9 cellular contexts compared by ENCODE assay signal in genomic region chr2:70144443-70145167, GRCh38. TPM values are rescaled to one million over a fixed set of nuclear protein-coding genes. Genes with fewer than 3 reads are reported as not detected.
A peak's percentile ranks its signal among the peaks of the same experiment; 100 is the strongest.
DNase-seq lines count a peak whose midpoint lies in the region; ATAC-seq, FAIRE-seq and TF ChIP-seq lines count a peak whose summit lies in the region.
"Had no signal": no experiment of that assay in that cellular context is flagged by ENCODE, and none has a peak within 500 bp of the region (broad histone marks: within the 10 kb centered on the region; RNA-seq: fewer than 3 reads in every experiment).

No MANE protein-coding gene starts in this region.

- POLR2A ChIA-PET in activated CD4-positive, alpha-beta T cell treated with anti-CD3 and anti-CD28 coated beads for 36 hours (lab: Charles Lee): interaction anchor here (0.6 to 1.7 kb wide), 5 partner anchors 46 to 230 kb away, joined by 3 to 5 read pairs (median 3); partner anchors contain the start of genes C2orf42, MXD1 and SNRPG

- H3F3A ChIP-seq in OCI-LY1 (ENCODE audit: insufficient read depth, low read length): no peaks in the 10 kb centered on the region

- H3K36me3 ChIP-seq in OCI-LY1 (ENCODE audit: insufficient read depth, low read length) (peaks cover 5% of the 10 kb centered on the region), neutrophil (peaks cover 6% of the 10 kb centered on the region), kidney (ENCODE audit: control insufficient read depth in 1 of 2, insufficient read depth in 2 of 2, low read length in 2 of 2) (no peaks in the 10 kb centered on the region)

- no peaks in the 10 kb centered on the region for H3K27me3 Mint-ChIP-seq in activated CD4-positive, alpha-beta T cell treated with anti-CD3 and anti-CD28 coated beads for 36 hours
- H3K27me3 Mint-ChIP-seq in brain: peaks cover 5% of the 10 kb centered on the region

- DNase-seq in activated CD4-positive, alpha-beta T cell treated with anti-CD3 and anti-CD28 coated beads for 36 hours: peak; percentile 23
- no peak for DNase-seq in activated CD4-positive, alpha-beta T cell treated with anti-CD3 and anti-CD28 coated beads, Interleukin-2, amount 50 U/mL, for 4 hours
- DNase-seq in SW 1271 (lab: John Stamatoyannopoulos, UW) (no peak), NCI-H748 (lab: John Stamatoyannopoulos, UW; ENCODE audit: unreplicated experiment) (no peak), kidney (no peak)

- intact Hi-C loops in activated CD4-positive, alpha-beta T cell treated with anti-CD3 and anti-CD28 coated beads for 36 hours (cut with DNase I, micrococcal nuclease): loop anchor here in 1 of 2 experiments (5.0 to 10.0 kb wide), 2 partner anchors 148 to 400 kb away; partner anchors contain the start of genes ANXA4 and SNRPG
- intact Hi-C loops in kidney (cut with DNase I): loop anchor here (10.0 kb wide), 1 partner anchor 240 kb away; no protein-coding TSS in a partner anchor

- H3K36me3 Mint-ChIP-seq in activated CD4-positive, alpha-beta T cell treated with anti-CD3 and anti-CD28 coated beads for 36 hours (ENCODE audit: low read depth): peaks cover 27% of the 10 kb centered on the region
- peaks cover 11% of the 10 kb centered on the region for H3K36me3 Mint-ChIP-seq in brain

- no peaks in the 10 kb centered on the region for H3K9me3 ChIP-seq in OCI-LY1 (ENCODE audit: low read length)
- H3K9me3 ChIP-seq in neutrophil: no peaks in the 10 kb centered on the region
- H3K9me3 ChIP-seq in kidney (ENCODE audit: control insufficient read depth in 1 of 2, low read length in 2 of 2): no peaks in the 10 kb centered on the region
- H3K9me3 ChIP-seq: SJSA1 had no signal

- no peaks in the 10 kb centered on the region for H4K20me1 ChIP-seq in OCI-LY1 (ENCODE audit: insufficient read depth, low read length)

- no peak overlapping the region for H3K27ac ChIP-seq in OCI-LY1 (ENCODE audit: low read depth, low read length, poor library complexity, severe bottlenecking)
- H3K27ac ChIP-seq in neutrophil: peak overlapping the region; percentile 100
- no peak overlapping the region for H3K27ac ChIP-seq in kidney (ENCODE audit: low read depth in 2 of 2, low read length in 2 of 2)
- H3K27ac ChIP-seq: SJSA1 had no signal

- no peak overlapping the region for H3K4me3 Mint-ChIP-seq in activated CD4-positive, alpha-beta T cell treated with anti-CD3 and anti-CD28 coated beads for 36 hours
- peak overlapping the region in 3 of 5 experiments; percentile 17 to 47 (median 35) for H3K4me3 Mint-ChIP-seq in brain

- no peaks in the 10 kb centered on the region for H3K9me2 ChIP-seq in OCI-LY1 (ENCODE audit: low read depth, low read length)

- no peak for FAIRE-seq in kidney (lab: Jason Lieb, UNC)

- peak overlapping the region; percentile 100 for H3K27ac Mint-ChIP-seq in activated CD4-positive, alpha-beta T cell treated with anti-CD3 and anti-CD28 coated beads for 36 hours
- peak overlapping the region; percentile 44 to 98 (median 70) for H3K27ac Mint-ChIP-seq in brain

- peak; percentile 42; the same call in 1 of the 2 replicates for TF ChIP-seq CTCF in OCI-LY1 (IDR thresholded peaks at IDR 0.05; ENCODE audit: low read length)
- no peak for TF ChIP-seq CTCF in brain (conservative IDR thresholded peaks at IDR 0.05)
- no peak for TF ChIP-seq CTCF in neutrophil (IDR thresholded peaks at IDR 0.05)
- TF ChIP-seq CTCF in kidney (IDR thresholded peaks at IDR 0.05; ENCODE audit: borderline replicate concordance, extremely low read depth, insufficient read depth): no peak

- ATAC-seq in activated CD4-positive, alpha-beta T cell treated with anti-CD3 and anti-CD28 coated beads for 36 hours: no peak

- H3K4me3 ChIP-seq in OCI-LY1 (ENCODE audit: low read depth, low read length, poor library complexity, severe bottlenecking): no peak overlapping the region
- no peak overlapping the region for H3K4me3 ChIP-seq in neutrophil (ENCODE audit: low read depth in 1 of 2, low read length in 1 of 2)
- no peak overlapping the region for H3K4me3 ChIP-seq in kidney (ENCODE audit: low read length in 2 of 2)
- H3K4me3 ChIP-seq: SJSA1 had no signal

- no peak overlapping the region for H2AFZ ChIP-seq in OCI-LY1 (ENCODE audit: low read length)

- H3K9me3 Mint-ChIP-seq in activated CD4-positive, alpha-beta T cell treated with anti-CD3 and anti-CD28 coated beads for 36 hours (ENCODE audit: low read depth): no peaks in the 10 kb centered on the region
- H3K9me3 Mint-ChIP-seq in brain: peaks cover 0 to 6% (median 0%) of the 10 kb centered on the region in 5 experiments

- H3K27me3 ChIP-seq in OCI-LY1 (ENCODE audit: insufficient read depth, low read length) (no peaks in the 10 kb centered on the region), neutrophil (no peaks in the 10 kb centered on the region)
- H3K27me3 ChIP-seq: SJSA1 had no signal

- peaks cover 36% of the 10 kb centered on the region for H3K4me1 ChIP-seq in OCI-LY1 (ENCODE audit: insufficient read depth, low read length, severe bottlenecking)
- peaks cover 31 to 32% of the 10 kb centered on the region in 2 experiments for H3K4me1 ChIP-seq in neutrophil (ENCODE audit: control insufficient read depth in 1 of 2, insufficient read depth in 1 of 2, low read depth in 1 of 2, low read length in 1 of 2)
- H3K4me1 ChIP-seq in kidney (ENCODE audit: control insufficient read depth in 1 of 2, insufficient read depth in 1 of 2, low read depth in 1 of 2, low read length in 2 of 2): peaks cover 15 to 19% of the 10 kb centered on the region in 2 donors

- CTCF ChIA-PET in activated CD4-positive, alpha-beta T cell treated with anti-CD3 and anti-CD28 coated beads for 36 hours (lab: Charles Lee): interaction anchor here (1.0 to 8.6 kb wide), 5 partner anchors 20 to 232 kb away, joined by 3 to 71 read pairs (median 3); partner anchors contain the start of gene MXD1

- H3K9ac ChIP-seq in OCI-LY1 (ENCODE audit: low read length) (no peak overlapping the region), kidney (ENCODE audit: low read length in 2 of 2) (no peak overlapping the region)

- H3K4me1 Mint-ChIP-seq in activated CD4-positive, alpha-beta T cell treated with anti-CD3 and anti-CD28 coated beads for 36 hours: peaks cover 52% of the 10 kb centered on the region
- peaks cover 48% of the 10 kb centered on the region for H3K4me1 Mint-ChIP-seq in brain

- no peaks in the 10 kb centered on the region for H3K79me2 ChIP-seq in OCI-LY1 (ENCODE audit: insufficient read depth, low read length)

- no peak overlapping the region for H3K4me2 ChIP-seq in OCI-LY1 (ENCODE audit: low read length)

RNA-seq across cellular contexts. Expression of gene C2orf42, which starts 46.2 kb away (rescaled TPM):
- total RNA-seq in activated CD4-positive, alpha-beta T cell treated with anti-CD3 and anti-CD28 coated beads for 36 hours: 10 to 100 TPM; 22.6 to 23.3 TPM
- polyA plus RNA-seq in brain (ENCODE audit: insufficient read depth, low read depth, low replicate concordance) (8.6 TPM), kidney (ENCODE audit: insufficient read depth, low read depth, low replicate concordance) (11.8 TPM)
- total RNA-seq in kidney: 20.0 TPM

RNA-seq across cellular contexts. Expression of gene PCBP1, which starts 57.3 kb away (rescaled TPM):
- 100 to 1,000 TPM; 417 to 450 TPM for total RNA-seq in activated CD4-positive, alpha-beta T cell treated with anti-CD3 and anti-CD28 coated beads for 36 hours
- polyA plus RNA-seq in brain (ENCODE audit: insufficient read depth, low read depth, low replicate concordance) (363 TPM), kidney (ENCODE audit: insufficient read depth, low read depth, low replicate concordance) (224 TPM)
- total RNA-seq in kidney: 298 TPM
